ENCODE assay signal across 9 cellular contexts in genomic region chr11:110878513-110878912, GRCh38.
"Had no signal": no experiment of that assay in that cellular context is flagged by ENCODE, and none has a peak within 500 bp of the region (broad histone marks: within the 10 kb centered on the region; RNA-seq: fewer than 3 reads in every experiment).

No MANE protein-coding gene starts in this region.

- H3K36me3 ChIP-seq: spleen had no signal

- DNase-seq: activated CD8-positive, alpha-beta T cell treated with anti-CD3 and anti-CD28 coated beads, Interleukin-2, amount 10 ng/mL, durations not matched to agents 7 days and 5 days; activated naive CD4-positive, alpha-beta T cell; effector memory CD8-positive, alpha-beta T cell; naive B cell; right cardiac atrium; spleen; stimulated activated CD4-positive, alpha-beta T cell treated with anti-CD3 and anti-CD28 coated beads, Interleukin-1b, Interleukin-23, amount 100 ng/mL, for 48 hours; trophoblast cell had no signal

- ATAC-seq: activated CD8-positive, alpha-beta T cell treated with anti-CD3 and anti-CD28 coated beads, Interleukin-2, amount 10 ng/mL, durations not matched to agents 7 days and 5 days; effector memory CD8-positive, alpha-beta T cell; right cardiac atrium; stimulated activated memory B cell treated with anti-CD40 and anti-IgM and Interleukin-4, amounts not matched to agents 10 μg/mL and 1 μg/mL and 100 μg/mL, for 72 hours had no signal

- H3K4me3 ChIP-seq: spleen had no signal

- H3K27me3 ChIP-seq: spleen had no signal

- H3K9me3 ChIP-seq: spleen had no signal

- H3K27ac ChIP-seq: spleen had no signal
